10 cellular contexts compared by ENCODE assay signal in genomic region chr4:114025176-114025777, GRCh38. TPM values are rescaled to one million over a fixed set of nuclear protein-coding genes. Genes with fewer than 3 reads are reported as not detected.
DNase-seq lines count a peak whose midpoint lies in the region; ATAC-seq lines count a peak whose summit lies in the region.
"Had no signal": no experiment of that assay in that cellular context is flagged by ENCODE, and none has a peak within 500 bp of the region (broad histone marks: within the 10 kb centered on the region; RNA-seq: fewer than 3 reads in every experiment).

No MANE protein-coding gene starts in this region.

- H3K27ac Mint-ChIP-seq in activated CD4-positive, alpha-beta memory T cell treated with anti-CD3 and anti-CD28 coated beads, Interleukin-2, amount 10 ng/mL, durations not matched to agents 7 days and 5 days, result no peak overlapping the region

- POLR2A ChIA-PET in activated CD4-positive, alpha-beta memory T cell treated with anti-CD3 and anti-CD28 coated beads, Interleukin-2, amount 10 ng/mL, durations not matched to agents 7 days and 5 days (lab: Charles Lee), result interaction anchor here (0.9 kb wide), 1 partner anchor 20 kb away, joined by 3 read pairs; no protein-coding TSS in a partner anchor

- DNase-seq in SW480 (ENCODE audit: low spot score) (peak; percentile 34), NCI-H2171 (lab: John Stamatoyannopoulos, UW) (no peak), NCI-H82 (lab: John Stamatoyannopoulos, UW) (no peak), iPS-NIHi7 (ENCODE audit: extremely low spot score) (no peak)
- no peak for DNase-seq in activated CD4-positive, alpha-beta memory T cell treated with anti-CD3 and anti-CD28 coated beads, Interleukin-2, amount 10 ng/mL, durations not matched to agents 7 days and 5 days
- DNase-seq: left lung, Right ventricle myocardium superior had no signal

- ATAC-seq in GM18511 (IDR thresholded peaks at IDR 0.05; ENCODE audit: unreplicated experiment) (peak; percentile 92), GM21529 (IDR thresholded peaks at IDR 0.05; ENCODE audit: unreplicated experiment) (peak; percentile 83), HG03135 (IDR thresholded peaks at IDR 0.05; ENCODE audit: unreplicated experiment) (peak; percentile 75)
- ATAC-seq: left lung had no signal

- CTCF ChIA-PET in activated CD4-positive, alpha-beta memory T cell treated with anti-CD3 and anti-CD28 coated beads, Interleukin-2, amount 10 ng/mL, durations not matched to agents 7 days and 5 days (lab: Charles Lee), result interaction anchor here (0.8 kb wide), 1 partner anchor 14 kb away, joined by 4 read pairs; no protein-coding TSS in a partner anchor

- no peaks in the 10 kb centered on the region for H3K9me3 Mint-ChIP-seq in activated CD4-positive, alpha-beta memory T cell treated with anti-CD3 and anti-CD28 coated beads, Interleukin-2, amount 10 ng/mL, durations not matched to agents 7 days and 5 days

- H3K4me1 Mint-ChIP-seq in activated CD4-positive, alpha-beta memory T cell treated with anti-CD3 and anti-CD28 coated beads, Interleukin-2, amount 10 ng/mL, durations not matched to agents 7 days and 5 days, result no peaks in the 10 kb centered on the region

- H3K4me3 Mint-ChIP-seq in activated CD4-positive, alpha-beta memory T cell treated with anti-CD3 and anti-CD28 coated beads, Interleukin-2, amount 10 ng/mL, durations not matched to agents 7 days and 5 days, result no peak overlapping the region

- H3K36me3 Mint-ChIP-seq in activated CD4-positive, alpha-beta memory T cell treated with anti-CD3 and anti-CD28 coated beads, Interleukin-2, amount 10 ng/mL, durations not matched to agents 7 days and 5 days (ENCODE audit: low read depth), result no peaks in the 10 kb centered on the region

- no peaks in the 10 kb centered on the region for H3K27me3 Mint-ChIP-seq in activated CD4-positive, alpha-beta memory T cell treated with anti-CD3 and anti-CD28 coated beads, Interleukin-2, amount 10 ng/mL, durations not matched to agents 7 days and 5 days

RNA-seq across cellular contexts. Expression of gene ARSJ, which starts 45.8 kb away (rescaled TPM):
- total RNA-seq in activated CD4-positive, alpha-beta memory T cell treated with anti-CD3 and anti-CD28 coated beads, Interleukin-2, amount 10 ng/mL, durations not matched to agents 7 days and 5 days, result not detected
